Comparison of ENCODE assay signal across 38 cellular contexts in the genomic region with DNA sequence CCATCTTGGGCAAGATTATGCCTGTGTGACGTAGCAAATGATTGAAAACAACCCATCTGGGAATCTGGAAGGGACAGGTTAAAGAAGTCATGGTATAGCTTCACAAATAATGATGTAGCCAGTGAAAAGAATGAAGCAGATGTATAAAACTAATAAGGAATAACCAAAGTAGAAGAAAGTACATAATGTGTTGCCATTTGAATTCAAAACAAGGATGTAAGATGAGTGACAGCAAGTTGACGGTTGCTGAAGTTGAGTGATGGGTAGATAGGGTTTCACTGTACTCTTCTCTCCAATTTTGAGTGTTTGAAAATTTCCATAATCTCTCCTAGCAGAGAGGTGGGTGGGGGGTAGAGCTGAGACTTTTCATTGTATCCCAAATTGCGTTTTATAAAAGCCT.
"Had no signal": no experiment of that assay in that cellular context is flagged by ENCODE, and none has a peak within 500 bp of the region (broad histone marks: within the 10 kb centered on the region; RNA-seq: fewer than 3 reads in every experiment).

No MANE protein-coding gene starts in this region.

- H3K36me3 ChIP-seq: adrenal gland, ascending aorta, breast epithelium, cardiac muscle cell had no signal

- H3K27ac ChIP-seq: adrenal gland, ascending aorta, body of pancreas, brain microvascular endothelial cell, breast epithelium, cardiac muscle cell had no signal

- H3K27me3 ChIP-seq: adrenal gland, ascending aorta, body of pancreas, brain microvascular endothelial cell, breast epithelium, cardiac muscle cell had no signal

- FAIRE-seq: astrocyte, bronchial epithelial cell had no signal

- ATAC-seq: activated naive CD4-positive, alpha-beta T cell treated with anti-CD3 and anti-CD28 coated beads, Interleukin-2, amount 50 U/mL, for 72 hours; activated naive CD8-positive, alpha-beta T cell treated with anti-CD3 and anti-CD28 coated beads, Interleukin-2, amount 50 U/mL, for 24 hours; activated T-cell treated with anti-CD3 and anti-CD28 coated beads, Interleukin-2, amount 50 U/mL, for 4 hours; activated T-cell treated with anti-CD3 and anti-CD28 coated beads, Interleukin-2, amount 50 U/mL, for 72 hours; activated T-helper 17 cell treated with anti-CD3 and anti-CD28 coated beads, Interleukin-2, amount 50 U/mL, for 72 hours; body of pancreas had no signal

- H3K27ac Mint-ChIP-seq: activated naive CD4-positive, alpha-beta T cell treated with anti-CD3 and anti-CD28 coated beads for 36 hours; activated naive CD4-positive, alpha-beta T cell treated with anti-CD3 and anti-CD28 coated beads, Interleukin-2, amount 10 ng/mL, durations not matched to agents 7 days and 5 days; activated naive CD4-positive, alpha-beta T cell treated with anti-CD3 and anti-CD28 coated beads, Interleukin-2, amount 50 U/mL, for 24 hours; activated naive CD4-positive, alpha-beta T cell treated with anti-CD3 and anti-CD28 coated beads, Interleukin-2, amount 50 U/mL, for 72 hours; activated naive CD8-positive, alpha-beta T cell; activated naive CD8-positive, alpha-beta T cell treated with anti-CD3 and anti-CD28 coated beads for 36 hours; activated naive CD8-positive, alpha-beta T cell treated with anti-CD3 and anti-CD28 coated beads, Interleukin-2, amount 10 ng/mL, durations not matched to agents 7 days and 5 days; activated naive CD8-positive, alpha-beta T cell treated with anti-CD3 and anti-CD28 coated beads, Interleukin-2, amount 50 U/mL, for 24 hours; activated T-cell treated with anti-CD3 and anti-CD28 coated beads, Interleukin-2, amount 50 U/mL, for 24 hours; activated T-cell treated with anti-CD3 and anti-CD28 coated beads, Interleukin-2, amount 50 U/mL, for 72 hours; activated T-helper 17 cell treated with anti-CD3 and anti-CD28 coated beads, Interleukin-2, amount 50 U/mL, for 72 hours; activated T-helper 2 cell treated with anti-CD3 and anti-CD28 coated beads, Interferon-gamma antibody, Interleukin-2, Interleukin-4, amounts not matched to agents 10 μg/mL and 5 μg/mL and 100 μg/mL, durations not matched to agents 14 hours and 24 hours and 36 hours; brain had no signal

- H3K4me1 Mint-ChIP-seq: activated naive CD4-positive, alpha-beta T cell treated with anti-CD3 and anti-CD28 coated beads, Interleukin-2, amount 10 ng/mL, durations not matched to agents 7 days and 5 days; activated naive CD4-positive, alpha-beta T cell treated with anti-CD3 and anti-CD28 coated beads, Interleukin-2, amount 50 U/mL, for 24 hours; activated naive CD8-positive, alpha-beta T cell treated with anti-CD3 and anti-CD28 coated beads for 36 hours; activated naive CD8-positive, alpha-beta T cell treated with anti-CD3 and anti-CD28 coated beads, Interleukin-2, amount 10 ng/mL, durations not matched to agents 7 days and 5 days; activated naive CD8-positive, alpha-beta T cell treated with anti-CD3 and anti-CD28 coated beads, Interleukin-2, amount 50 U/mL, for 24 hours; activated T-helper 17 cell treated with anti-CD3 and anti-CD28 coated beads, Interleukin-2, amount 50 U/mL, for 72 hours; brain; central memory CD8-positive, alpha-beta T cell had no signal

- H3K4me3 Mint-ChIP-seq: activated naive CD4-positive, alpha-beta T cell treated with anti-CD3 and anti-CD28 coated beads for 36 hours; activated naive CD4-positive, alpha-beta T cell treated with anti-CD3 and anti-CD28 coated beads, Interleukin-2, amount 10 ng/mL, durations not matched to agents 7 days and 5 days; activated naive CD4-positive, alpha-beta T cell treated with anti-CD3 and anti-CD28 coated beads, Interleukin-2, amount 50 U/mL, for 24 hours; activated naive CD8-positive, alpha-beta T cell; activated naive CD8-positive, alpha-beta T cell treated with anti-CD3 and anti-CD28 coated beads for 36 hours; activated naive CD8-positive, alpha-beta T cell treated with anti-CD3 and anti-CD28 coated beads, Interleukin-2, amount 10 ng/mL, durations not matched to agents 7 days and 5 days; activated naive CD8-positive, alpha-beta T cell treated with anti-CD3 and anti-CD28 coated beads, Interleukin-2, amount 50 U/mL, for 24 hours; activated T-cell treated with anti-CD3 and anti-CD28 coated beads, Interleukin-2, amount 50 U/mL, for 24 hours; activated T-cell treated with anti-CD3 and anti-CD28 coated beads, Interleukin-2, amount 50 U/mL, for 4 hours; activated T-cell treated with anti-CD3 and anti-CD28 coated beads, Interleukin-2, amount 50 U/mL, for 72 hours; activated T-helper 17 cell treated with anti-CD3 and anti-CD28 coated beads, Interleukin-2, amount 50 U/mL, for 72 hours; brain; central memory CD8-positive, alpha-beta T cell had no signal

- H3K36me3 Mint-ChIP-seq: activated naive CD4-positive, alpha-beta T cell treated with anti-CD3 and anti-CD28 coated beads, Interleukin-2, amount 10 ng/mL, durations not matched to agents 7 days and 5 days; activated naive CD4-positive, alpha-beta T cell treated with anti-CD3 and anti-CD28 coated beads, Interleukin-2, amount 50 U/mL, for 24 hours; activated naive CD8-positive, alpha-beta T cell; activated naive CD8-positive, alpha-beta T cell treated with anti-CD3 and anti-CD28 coated beads for 36 hours; activated naive CD8-positive, alpha-beta T cell treated with anti-CD3 and anti-CD28 coated beads, Interleukin-2, amount 10 ng/mL, durations not matched to agents 7 days and 5 days had no signal

- H3K4me1 ChIP-seq: adrenal gland, ascending aorta, body of pancreas, breast epithelium had no signal

- H3K4me3 ChIP-seq: adrenal gland, ascending aorta, body of pancreas, breast epithelium, cardiac muscle cell had no signal

- DNase-seq: activated effector memory CD4-positive, alpha-beta T cell treated with anti-CD3 and anti-CD28 coated beads, Interleukin-2, amount 50 U/mL, for 16 hours; activated effector memory CD4-positive, alpha-beta T cell treated with Interleukin-2 at 50 U/mL for 16 hours; activated gamma-delta T cell; activated gamma-delta T cell treated with Interleukin-2 at 50 U/mL for 16 hours; activated naive CD4-positive, alpha-beta T cell; activated naive CD4-positive, alpha-beta T cell treated with anti-CD3 and anti-CD28 coated beads for 36 hours; activated naive CD4-positive, alpha-beta T cell treated with anti-CD3 and anti-CD28 coated beads, Interleukin-2, amount 10 ng/mL, durations not matched to agents 7 days and 5 days; activated naive CD4-positive, alpha-beta T cell treated with anti-CD3 and anti-CD28 coated beads, Interleukin-2, amount 50 U/mL, for 16 hours; activated naive CD4-positive, alpha-beta T cell treated with Interleukin-2 at 50 U/mL for 16 hours; activated naive CD8-positive, alpha-beta T cell treated with anti-CD3 and anti-CD28 coated beads for 36 hours; activated naive CD8-positive, alpha-beta T cell treated with anti-CD3 and anti-CD28 coated beads, Interleukin-2, amount 10 ng/mL, durations not matched to agents 7 days and 5 days; activated naive CD8-positive, alpha-beta T cell treated with anti-CD3 and anti-CD28 coated beads, Interleukin-2, amount 50 U/mL, for 24 hours; activated T-cell treated with anti-CD3 and anti-CD28 coated beads, Interleukin-2, amount 50 U/mL, for 1 hour; activated T-cell treated with anti-CD3 and anti-CD28 coated beads, Interleukin-2, amount 50 U/mL, for 24 hours; activated T-cell treated with anti-CD3 and anti-CD28 coated beads, Interleukin-2, amount 50 U/mL, for 4 hours; activated T-cell treated with anti-CD3 and anti-CD28 coated beads, Interleukin-2, amount 50 U/mL, for 48 hours; activated T-cell treated with anti-CD3 and anti-CD28 coated beads, Interleukin-2, amount 50 U/mL, for 72 hours; adrenal gland; amniotic stem cell; amygdala; anterior cingulate cortex; aorta; body of pancreas; brain microvascular endothelial cell; central memory CD4-positive, alpha-beta T cell; cerebellar nuclear complex had no signal

- H3K27me3 Mint-ChIP-seq: activated naive CD8-positive, alpha-beta T cell treated with anti-CD3 and anti-CD28 coated beads, Interleukin-2, amount 10 ng/mL, durations not matched to agents 7 days and 5 days; activated T-cell treated with anti-CD3 and anti-CD28 coated beads, Interleukin-2, amount 50 U/mL, for 24 hours; activated T-helper 17 cell treated with anti-CD3 and anti-CD28 coated beads, Interleukin-2, amount 50 U/mL, for 72 hours; brain had no signal
